8 cellular contexts compared by ENCODE assay signal in genomic region chr18:72867721-72868665, GRCh38. TPM values are rescaled to one million over a fixed set of nuclear protein-coding genes. Genes with fewer than 3 reads are reported as not detected.
DNase-seq lines count a peak whose midpoint lies in the region; ATAC-seq and TF ChIP-seq lines count a peak whose summit lies in the region.

Gene NETO1, minus strand, starts transcription at chr18:72867987. Its CDS starts 696 bp downstream, at chr18:72867291.

- no peak within 1 kb of the TSS for H3K4ac ChIP-seq in mesenchymal stem cell (ENCODE audit: low read depth in 1 of 2, low read length in 2 of 2)

- no peak within 1 kb of the TSS for H4K8ac ChIP-seq in mesenchymal stem cell (ENCODE audit: low read length)

- H3K4me1 ChIP-seq in ascending aorta = no peaks in the 10 kb centered on the region
- peaks cover 27% of the 10 kb centered on the region for H3K4me1 ChIP-seq in mesenchymal stem cell (ENCODE audit: control insufficient read depth, insufficient read depth, low read depth, low read length)

- no peak within 1 kb of the TSS for H3K18ac ChIP-seq in mesenchymal stem cell (ENCODE audit: low read depth in 1 of 2, low read length in 2 of 2)

- intact Hi-C loops in ascending aorta (cut with DNase I) = no loop called here
- intact Hi-C loops in left colon (cut with DNase I, micrococcal nuclease) = no loop called here

- WGBS in mesenchymal stem cell = 0% methylated on average over 31 of the region's 94 CpGs

- H3K36me3 ChIP-seq in ascending aorta = no peaks in the 10 kb centered on the region
- no peaks in the 10 kb centered on the region for H3K36me3 ChIP-seq in mesenchymal stem cell (ENCODE audit: control insufficient read depth in 1 of 2, insufficient read depth in 2 of 2, low read depth in 1 of 2, low read length in 2 of 2)

- H3K4me3 ChIP-seq in AG04450 (ENCODE audit: low read depth, low read length) = peak within 1 kb of the TSS; percentile 48
- peak within 1 kb of the TSS; percentile 40 to 58 for H3K4me3 ChIP-seq in ascending aorta
- H3K4me3 ChIP-seq in mesenchymal stem cell (ENCODE audit: insufficient read depth in 1 of 2, low read depth in 1 of 2, low read length in 2 of 2) = peak within 1 kb of the TSS in 1 of 2 experiments; percentile 66

- no peak within 1 kb of the TSS for H4K91ac ChIP-seq in mesenchymal stem cell (ENCODE audit: low read length)

- no peak within 1 kb of the TSS for H3K27ac ChIP-seq in AG04450 (ENCODE audit: low read depth, low read length)
- H3K27ac ChIP-seq in ascending aorta = no peak within 1 kb of the TSS
- no peak within 1 kb of the TSS for H3K27ac ChIP-seq in mesenchymal stem cell (ENCODE audit: low read length, poor library complexity, severe bottlenecking)

- H2BK15ac ChIP-seq in mesenchymal stem cell (ENCODE audit: low read depth, poor library complexity, severe bottlenecking) = no peak within 1 kb of the TSS

- no peak within 1 kb of the TSS for H2AFZ ChIP-seq in mesenchymal stem cell (ENCODE audit: low read depth, low read length)

- peaks cover 4% of the 10 kb centered on the region; the same call in 1 of the 2 replicates for H3K9me3 ChIP-seq in AG04450 (ENCODE audit: control insufficient read depth, insufficient read depth, low read length)
- no peaks in the 10 kb centered on the region for H3K9me3 ChIP-seq in ascending aorta
- H3K9me3 ChIP-seq in mesenchymal stem cell (ENCODE audit: control insufficient read depth, low read length) = no peaks in the 10 kb centered on the region

- H3K27me3 ChIP-seq in AG04450 (ENCODE audit: control insufficient read depth, insufficient read depth, low read length) (peaks cover 33% of the 10 kb centered on the region), ascending aorta (no peaks in the 10 kb centered on the region), mesenchymal stem cell (ENCODE audit: control insufficient read depth in 1 of 2, insufficient read depth in 1 of 2, low read length in 2 of 2) (peaks cover 0 to 30% of the 10 kb centered on the region in 2 experiments)

- no peak within 1 kb of the TSS for H3K9ac ChIP-seq in mesenchymal stem cell (ENCODE audit: low read length)

- peak within 1 kb of the TSS; percentile 100 for H3K4me2 ChIP-seq in mesenchymal stem cell (ENCODE audit: low read length, poor library complexity, severe bottlenecking)

- peak within 1 kb of the TSS in 1 of 2 experiments; percentile 67 for H3K23ac ChIP-seq in mesenchymal stem cell (ENCODE audit: low read length in 2 of 2)

- CTCF ChIA-PET in AG04450 (lab: Charles Lee) = no interaction called here

- H3K14ac ChIP-seq in mesenchymal stem cell (ENCODE audit: low read length in 2 of 2) = no peak within 1 kb of the TSS

- H2BK120ac ChIP-seq in mesenchymal stem cell (ENCODE audit: low read depth, low read length) = no peak within 1 kb of the TSS

- ATAC-seq in GM21390 (IDR thresholded peaks at IDR 0.05; ENCODE audit: unreplicated experiment) (peak; percentile 34), GM19035 (IDR thresholded peaks at IDR 0.05; ENCODE audit: unreplicated experiment) (no peak), left colon (no peak), GM21529 (IDR thresholded peaks at IDR 0.05; ENCODE audit: unreplicated experiment) (no peak)

- DNase-seq in AG04450 (ENCODE audit: low read depth, low spot score) (no peak), ascending aorta (ENCODE audit: low spot score in 2 of 2) (no peak), mesenchymal stem cell (peak; percentile 10), left colon (no peak)
- no peak for DNase-seq in central memory CD4-positive, alpha-beta T cell

- no peak within 1 kb of the TSS for H2BK12ac ChIP-seq in mesenchymal stem cell (ENCODE audit: low read length in 2 of 2)

- no peak within 1 kb of the TSS for H2AK5ac ChIP-seq in mesenchymal stem cell (ENCODE audit: low read length, severe bottlenecking)

- TF ChIP-seq CTCF in AG04450 (IDR thresholded peaks at IDR 0.05; ENCODE audit: low read depth, low read length) (no peak), ascending aorta (IDR thresholded peaks at IDR 0.05) (no peak)

- no peak within 1 kb of the TSS for H2BK5ac ChIP-seq in mesenchymal stem cell (ENCODE audit: low read depth, low read length, poor library complexity, severe bottlenecking)

- H3K79me1 ChIP-seq in mesenchymal stem cell (replicated peaks; ENCODE audit: low read length, poor library complexity, severe bottlenecking) = peaks cover 6% of the 10 kb centered on the region

- POLR2A ChIA-PET in AG04450 (lab: Yijun Ruan, JAX) = no interaction called here

RNA-seq across cellular contexts. Expression of gene NETO1, which starts in this region (rescaled TPM):
- polyA plus RNA-seq in AG04450 (2011; rRNA removed) = 0.43 and 0.55 TPM in 2 replicates
- 0.52 and 0.83 TPM in 2 replicates for polyA minus RNA-seq in AG04450 (2011; rRNA and poly(A)+ RNA removed)
- total RNA-seq in ascending aorta (not detected), left colon (not detected)
- polyA plus RNA-seq in mesenchymal stem cell (2013, experiment 1 of 2) = 0.10 TPM
- polyA plus RNA-seq in mesenchymal stem cell (2013, experiment 2 of 2) = 0.01 TPM
